14 cellular contexts compared by ENCODE assay signal in genomic region chr1:167683226-167683625, GRCh38. TPM values are rescaled to one million over a fixed set of nuclear protein-coding genes. Genes with fewer than 3 reads are reported as not detected.
A peak's percentile ranks its signal among the peaks of the same experiment; 100 is the strongest.
DNase-seq lines count a peak whose midpoint lies in the region; ATAC-seq and TF ChIP-seq lines count a peak whose summit lies in the region.
"Had no signal": no experiment of that assay in that cellular context is flagged by ENCODE, and none has a peak within 500 bp of the region (broad histone marks: within the 10 kb centered on the region; RNA-seq: fewer than 3 reads in every experiment).

No MANE protein-coding gene starts in this region.

- WGBS in lung, 2 donors = 65 to 78% methylated on average over 6 of the region's 6 CpGs
- 75 to 78% methylated on average over 6 of the region's 6 CpGs for WGBS in lower leg skin, 2 donors

- no peaks in the 10 kb centered on the region for H3K27me3 ChIP-seq in cardiac muscle cell
- H3K27me3 ChIP-seq in lung (ENCODE audit: control insufficient read depth, insufficient read depth) = no peaks in the 10 kb centered on the region
- no peaks in the 10 kb centered on the region for H3K27me3 ChIP-seq in tibial artery
- H3K27me3 ChIP-seq: vagina had no signal

- no peak overlapping the region for H3K4me3 Mint-ChIP-seq in activated T-helper 2 cell treated with anti-CD3 and anti-CD28 coated beads, Interferon-gamma antibody, Interleukin-2, Interleukin-4, amounts not matched to agents 10 μg/mL and 5 μg/mL and 100 μg/mL, durations not matched to agents 14 hours and 24 hours and 36 hours (ENCODE audit: low read depth)

- H3K4me1 Mint-ChIP-seq in activated T-helper 2 cell treated with anti-CD3 and anti-CD28 coated beads, Interferon-gamma antibody, Interleukin-2, Interleukin-4, amounts not matched to agents 10 μg/mL and 5 μg/mL and 100 μg/mL, durations not matched to agents 14 hours and 24 hours and 36 hours (ENCODE audit: low read depth) = peaks cover 8% of the 10 kb centered on the region

- TF ChIP-seq CTCF in cardiac muscle cell (IDR thresholded peaks at IDR 0.05; ENCODE audit: low read depth, low read length) (no peak), lung (IDR thresholded peaks at IDR 0.05; ENCODE audit: control extremely low read depth, extremely low read depth) (no peak), tibial artery (IDR thresholded peaks at IDR 0.05) (no peak), lower leg skin (IDR thresholded peaks at IDR 0.05) (no peak)

- no peaks in the 10 kb centered on the region for H3K9me3 Mint-ChIP-seq in activated T-helper 2 cell treated with anti-CD3 and anti-CD28 coated beads, Interferon-gamma antibody, Interleukin-2, Interleukin-4, amounts not matched to agents 10 μg/mL and 5 μg/mL and 100 μg/mL, durations not matched to agents 14 hours and 24 hours and 36 hours

- H3K27ac ChIP-seq in cardiac muscle cell (peak overlapping the region; percentile 100), lung (ENCODE audit: low read depth in 1 of 2, low read length in 1 of 2) (peak overlapping the region; percentile 41 to 46), tibial artery (peak overlapping the region; percentile 52 to 58)
- H3K27ac ChIP-seq: vagina, VCaP had no signal

- ATAC-seq in Right ventricle myocardium inferior (no peak), lung (ENCODE audit: insufficient read depth, low FRiP score) (no peak)

- TF ChIP-seq POLR2A in lower leg skin (IDR thresholded peaks at IDR 0.05) = no peak

- H3K4me3 ChIP-seq in cardiac muscle cell = peak overlapping the region; percentile 5
- H3K4me3 ChIP-seq in lung = no peak overlapping the region
- no peak overlapping the region for H3K4me3 ChIP-seq in tibial artery
- H3K4me3 ChIP-seq in lower leg skin (ENCODE audit: low read depth, poor library complexity, severe bottlenecking) = no peak overlapping the region
- H3K4me3 ChIP-seq: vagina had no signal

- H3K9me3 ChIP-seq in cardiac muscle cell (ENCODE audit: low read depth) (no peaks in the 10 kb centered on the region), lung (ENCODE audit: control insufficient read depth in 2 of 2, insufficient read depth in 1 of 2, low read length in 1 of 2) (no peaks in the 10 kb centered on the region), tibial artery (no peaks in the 10 kb centered on the region)
- H3K9me3 ChIP-seq: vagina had no signal

- intact Hi-C loops in Right ventricle myocardium inferior (cut with DNase I) = loop anchor here (2.0 kb wide), 1 partner anchor 18 kb away; no protein-coding TSS in a partner anchor
- intact Hi-C loops in activated T-helper 2 cell treated with anti-CD3 and anti-CD28 coated beads, Interferon-gamma antibody, Interleukin-2, Interleukin-4, amounts not matched to agents 10 μg/mL and 5 μg/mL and 100 μg/mL, durations not matched to agents 14 hours and 24 hours and 36 hours (cut with micrococcal nuclease) = no loop called here
- intact Hi-C loops in tibial artery (cut with DNase I; ENCODE audit: low total_unique reads) = no loop called here
- intact Hi-C loops in lower leg skin (cut with DNase I; ENCODE audit: low total_unique reads) = no loop called here

- peaks cover 52% of the 10 kb centered on the region for H3K36me3 Mint-ChIP-seq in activated T-helper 2 cell treated with anti-CD3 and anti-CD28 coated beads, Interferon-gamma antibody, Interleukin-2, Interleukin-4, amounts not matched to agents 10 μg/mL and 5 μg/mL and 100 μg/mL, durations not matched to agents 14 hours and 24 hours and 36 hours (ENCODE audit: low read depth)

- H3K36me3 ChIP-seq in cardiac muscle cell (peaks cover 6% of the 10 kb centered on the region), lung (ENCODE audit: control insufficient read depth in 2 of 2, insufficient read depth in 2 of 2, low read length in 2 of 2) (peaks cover 0 to 5% of the 10 kb centered on the region in 2 donors), tibial artery (no peaks in the 10 kb centered on the region)
- H3K36me3 ChIP-seq: vagina had no signal

- DNase-seq in cardiac muscle cell (ENCODE audit: low read depth in 1 of 2, low spot score in 1 of 2) (no peak), Right ventricle myocardium inferior (ENCODE audit: missing footprints) (no peak), lung (ENCODE audit: low spot score) (no peak), tibial artery (no peak), GM19238 (ENCODE audit: insufficient read length, low spot score) (no peak), lower leg skin (ENCODE audit: low spot score in 2 of 2) (no peak), GDM1 (lab: John Stamatoyannopoulos, UW) (no peak)
- no peak for DNase-seq in activated T-helper 2 cell treated with anti-CD3 and anti-CD28 coated beads, Interferon-gamma antibody, Interleukin-2, Interleukin-4, amounts not matched to agents 10 μg/mL and 5 μg/mL and 100 μg/mL, durations not matched to agents 14 hours and 24 hours and 36 hours (ENCODE audit: low spot score)
- DNase-seq: midbrain, NCI-H1436, NCI-H748 treated with DMSO at 0.1 percent for 48 hours had no signal

- H3K27ac Mint-ChIP-seq in activated T-helper 2 cell treated with anti-CD3 and anti-CD28 coated beads, Interferon-gamma antibody, Interleukin-2, Interleukin-4, amounts not matched to agents 10 μg/mL and 5 μg/mL and 100 μg/mL, durations not matched to agents 14 hours and 24 hours and 36 hours = peak overlapping the region; percentile 33
- H3K27ac Mint-ChIP-seq: progenitor cell of endocrine pancreas had no signal

- no peaks in the 10 kb centered on the region for H3K27me3 Mint-ChIP-seq in activated T-helper 2 cell treated with anti-CD3 and anti-CD28 coated beads, Interferon-gamma antibody, Interleukin-2, Interleukin-4, amounts not matched to agents 10 μg/mL and 5 μg/mL and 100 μg/mL, durations not matched to agents 14 hours and 24 hours and 36 hours (ENCODE audit: low read depth)

- peaks cover 83% of the 10 kb centered on the region for H3K4me1 ChIP-seq in cardiac muscle cell (ENCODE audit: low read depth)
- H3K4me1 ChIP-seq in lung (ENCODE audit: control insufficient read depth in 2 of 2, insufficient read depth in 2 of 2, low read length in 2 of 2) = peaks cover 7 to 22% of the 10 kb centered on the region in 2 donors
- peaks cover 0 to 58% (median 28%) of the 10 kb centered on the region in 4 donors for H3K4me1 ChIP-seq in tibial artery
- H3K4me1 ChIP-seq: vagina had no signal

RNA-seq across cellular contexts. Expression of gene MPZL1, which starts 38.6 kb away (rescaled TPM):
- 65.0 and 107 TPM in 2 replicates for total RNA-seq in cardiac muscle cell
- polyA plus RNA-seq in cardiac muscle cell = 114 and 136 TPM in 2 replicates
- total RNA-seq in Right ventricle myocardium inferior = 47.9 TPM
- total RNA-seq in activated T-helper 2 cell treated with anti-CD3 and anti-CD28 coated beads, Interferon-gamma antibody, Interleukin-2, Interleukin-4, amounts not matched to agents 10 μg/mL and 5 μg/mL and 100 μg/mL, durations not matched to agents 14 hours and 24 hours and 36 hours = 36.7 and 40.5 TPM in 2 replicates
- total RNA-seq in lung = 100 to 1,000 TPM in 1 of 2 donors, 10 to 100 TPM in 1; 89.9 to 116 TPM
- 10 to 100 TPM; 25.3 to 64.1 TPM for polyA plus RNA-seq in lung
- 10 to 100 TPM; 24.9 to 54.6 (median 30.9) TPM for total RNA-seq in lower leg skin

RNA-seq across cellular contexts. Expression of gene RCSD1, which starts 53.2 kb away (rescaled TPM):
- total RNA-seq in cardiac muscle cell (317 and 386 TPM in 2 replicates), Right ventricle myocardium inferior (41.6 TPM), lung (10 to 100 TPM; 22.7 to 29.4 TPM), lower leg skin (1 to 10 TPM; 2.4 to 8.7 (median 4.4) TPM)
- polyA plus RNA-seq in cardiac muscle cell (77.3 and 100 TPM in 2 replicates), lung (10 to 100 TPM in 1 of 2 donors, 1 to 10 TPM in 1; 7.6 to 25.0 TPM)
- 84.9 and 91.9 TPM in 2 replicates for total RNA-seq in activated T-helper 2 cell treated with anti-CD3 and anti-CD28 coated beads, Interferon-gamma antibody, Interleukin-2, Interleukin-4, amounts not matched to agents 10 μg/mL and 5 μg/mL and 100 μg/mL, durations not matched to agents 14 hours and 24 hours and 36 hours

Comparison
In these comparisons a context has a peak if more than half of its experiments do, and no peak if none do; other contexts are left out.
1. H3K27ac ChIP-seq: peak in every context shown above with its lines; median percentile 100 in cardiac muscle cell; 55 in tibial artery; 44 in lung.